In the genomic region with DNA sequence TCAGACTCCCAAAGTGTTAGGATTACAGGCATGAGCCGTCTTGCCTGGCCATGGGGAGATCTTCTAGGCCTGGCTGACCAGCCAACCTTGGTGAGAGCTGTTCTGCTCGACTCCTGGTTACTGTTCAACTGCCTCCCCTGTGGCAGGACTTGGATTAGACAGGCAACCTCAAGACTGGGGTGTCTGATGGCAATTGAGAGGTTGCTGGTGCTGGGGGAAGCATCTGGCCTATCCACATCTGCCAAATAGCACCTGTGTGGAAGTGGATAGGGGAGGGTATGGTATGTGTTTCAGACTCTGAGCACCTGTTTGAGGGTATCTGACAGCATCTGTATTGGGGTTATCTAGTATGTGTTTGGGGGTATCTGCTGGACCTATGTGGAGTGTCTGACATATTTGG, we compare ENCODE assay signal across 13 cellular contexts. TPM values are rescaled to one million over a fixed set of nuclear protein-coding genes. Genes with fewer than 3 reads are reported as not detected.
DNase-seq lines count a peak whose midpoint lies in the region; ATAC-seq and TF ChIP-seq lines count a peak whose summit lies in the region.
"Had no signal": no experiment of that assay in that cellular context is flagged by ENCODE, and none has a peak within 500 bp of the region (broad histone marks: within the 10 kb centered on the region; RNA-seq: fewer than 3 reads in every experiment).

No MANE protein-coding gene starts in this region.

- H3K4me1 ChIP-seq in CD8-positive, alpha-beta T cell (ENCODE audit: insufficient read depth, low read length), result peaks cover 26% of the 10 kb centered on the region
- peaks cover 36% of the 10 kb centered on the region for H3K4me1 ChIP-seq in mucosa of descending colon (ENCODE audit: low read depth)

- peak overlapping the region; percentile 66 for H3K27ac Mint-ChIP-seq in CD8-positive, alpha-beta T cell
- H3K27ac Mint-ChIP-seq in HFFc6 (peak overlapping the region; percentile 9; the same call in 1 of the 2 replicates), nephron (peak overlapping the region; percentile 18 to 68 (median 68))
- H3K27ac Mint-ChIP-seq in activated naive CD8-positive, alpha-beta T cell treated with anti-CD3 and anti-CD28 coated beads for 36 hours, result peak overlapping the region; percentile 85

- POLR2A ChIA-PET in CD8-positive, alpha-beta T cell (lab: Charles Lee), result interaction anchor here (0.6 to 0.9 kb wide), 4 partner anchors 11 to 503 kb away, joined by 3 to 5 read pairs (median 3); no protein-coding TSS in a partner anchor

- H3K27me3 ChIP-seq in CD8-positive, alpha-beta T cell (ENCODE audit: insufficient read depth, low read length), result no peaks in the 10 kb centered on the region
- H3K27me3 ChIP-seq: cardiac muscle cell, SJSA1 had no signal

- H3K4me1 Mint-ChIP-seq in CD8-positive, alpha-beta T cell (ENCODE audit: low read depth), result peaks cover 33% of the 10 kb centered on the region
- peaks cover 30% of the 10 kb centered on the region for H3K4me1 Mint-ChIP-seq in HFFc6 (ENCODE audit: low read depth)
- H3K4me1 Mint-ChIP-seq in activated naive CD8-positive, alpha-beta T cell treated with anti-CD3 and anti-CD28 coated beads for 36 hours, result peaks cover 25% of the 10 kb centered on the region
- H3K4me1 Mint-ChIP-seq in nephron, result peaks cover 14% of the 10 kb centered on the region

- H3K4me3 ChIP-seq in CD8-positive, alpha-beta T cell (ENCODE audit: low read depth, low read length), result no peak overlapping the region
- H3K4me3 ChIP-seq in mucosa of descending colon, result no peak overlapping the region

- no peak for DNase-seq in CD8-positive, alpha-beta T cell
- DNase-seq in HFFc6, result no peak
- no peak for DNase-seq in activated naive CD8-positive, alpha-beta T cell treated with anti-CD3 and anti-CD28 coated beads for 36 hours
- DNase-seq in mucosa of descending colon, result no peak
- no peak for DNase-seq in superior temporal gyrus (ENCODE audit: extremely low spot score)
- DNase-seq in SIG-M5 (lab: John Stamatoyannopoulos, UW), result no peak
- DNase-seq: activated effector memory CD4-positive, alpha-beta T cell treated with Interleukin-2 at 50 U/mL for 16 hours; COR-L47; HCEC 1CT; WERI-Rb-1 had no signal

- no peak for TF ChIP-seq CTCF in CD8-positive, alpha-beta T cell (IDR thresholded peaks at IDR 0.05)
- TF ChIP-seq CTCF in HFFc6 (IDR thresholded peaks at IDR 0.05), result no peak
- TF ChIP-seq CTCF in nephron (IDR thresholded peaks at IDR 0.05; ENCODE audit: unreplicated experiment in 3 of 3), result no peak
- no peak for TF ChIP-seq CTCF in mucosa of descending colon (IDR thresholded peaks at IDR 0.05)

- no peaks in the 10 kb centered on the region for H3K27me3 Mint-ChIP-seq in CD8-positive, alpha-beta T cell (ENCODE audit: low read depth)
- peaks cover 4% of the 10 kb centered on the region for H3K27me3 Mint-ChIP-seq in HFFc6 (ENCODE audit: insufficient read depth)
- no peaks in the 10 kb centered on the region for H3K27me3 Mint-ChIP-seq in activated naive CD8-positive, alpha-beta T cell treated with anti-CD3 and anti-CD28 coated beads for 36 hours
- H3K27me3 Mint-ChIP-seq in nephron (ENCODE audit: low read depth), result no peaks in the 10 kb centered on the region

- H3K36me3 ChIP-seq in CD8-positive, alpha-beta T cell (ENCODE audit: insufficient read depth, low read length), result peaks cover 15% of the 10 kb centered on the region
- H3K36me3 ChIP-seq in mucosa of descending colon (ENCODE audit: low read depth), result no peaks in the 10 kb centered on the region
- H3K36me3 ChIP-seq: cardiac muscle cell, WERI-Rb-1 had no signal

- ATAC-seq in CD8-positive, alpha-beta T cell, result no peak
- no peak for ATAC-seq in mucosa of descending colon

- CTCF ChIA-PET in CD8-positive, alpha-beta T cell (lab: Charles Lee), result interaction anchor here (0.6 to 0.8 kb wide), 2 partner anchors 262 to 291 kb away, joined by 3 to 4 read pairs; no protein-coding TSS in a partner anchor

- no peaks in the 10 kb centered on the region for H3K9me3 ChIP-seq in CD8-positive, alpha-beta T cell (ENCODE audit: low read length)
- no peaks in the 10 kb centered on the region for H3K9me3 ChIP-seq in mucosa of descending colon

- no peaks in the 10 kb centered on the region for H3K9me3 Mint-ChIP-seq in CD8-positive, alpha-beta T cell
- no peaks in the 10 kb centered on the region for H3K9me3 Mint-ChIP-seq in HFFc6
- H3K9me3 Mint-ChIP-seq in activated naive CD8-positive, alpha-beta T cell treated with anti-CD3 and anti-CD28 coated beads for 36 hours, result no peaks in the 10 kb centered on the region
- H3K9me3 Mint-ChIP-seq in nephron, result no peaks in the 10 kb centered on the region

- H3K4me3 Mint-ChIP-seq in CD8-positive, alpha-beta T cell, result peak overlapping the region; percentile 54
- H3K4me3 Mint-ChIP-seq in HFFc6, result peak overlapping the region; percentile 93
- peak overlapping the region; percentile 52 for H3K4me3 Mint-ChIP-seq in activated naive CD8-positive, alpha-beta T cell treated with anti-CD3 and anti-CD28 coated beads for 36 hours
- H3K4me3 Mint-ChIP-seq in nephron, result peak overlapping the region; percentile 91 to 97 (median 95)

- intact Hi-C loops in CD8-positive, alpha-beta T cell (cut with DNase I, micrococcal nuclease), result no loop called here
- intact Hi-C loops in mucosa of descending colon (cut with DNase I, micrococcal nuclease), result no loop called here

- H3K36me3 Mint-ChIP-seq in CD8-positive, alpha-beta T cell, result peaks cover 52% of the 10 kb centered on the region
- H3K36me3 Mint-ChIP-seq in HFFc6 (ENCODE audit: low read depth) (no peaks in the 10 kb centered on the region), nephron (ENCODE audit: low read depth) (peaks cover 3% of the 10 kb centered on the region)
- H3K36me3 Mint-ChIP-seq in activated naive CD8-positive, alpha-beta T cell treated with anti-CD3 and anti-CD28 coated beads for 36 hours, result peaks cover 5% of the 10 kb centered on the region

- no peak overlapping the region for H3K27ac ChIP-seq in CD8-positive, alpha-beta T cell (ENCODE audit: low read depth, low read length)
- H3K27ac ChIP-seq: cardiac muscle cell, WERI-Rb-1 had no signal

RNA-seq across cellular contexts. Expression of a gene that starts 44.7 kb away (rescaled TPM):
- total RNA-seq in CD8-positive, alpha-beta T cell, result 10 to 100 TPM; 78.8 to 81.0 TPM
- 10 to 100 TPM; 32.1 to 39.8 (median 35.7) TPM for total RNA-seq in HFFc6 (2021; fragmentation: NEBNext Ultra II Directional; extraction: Animal tissue kit (Norgen Biotek cat#: 25700))
- total RNA-seq in activated naive CD8-positive, alpha-beta T cell treated with anti-CD3 and anti-CD28 coated beads for 36 hours, result 10 to 100 TPM; 26.3 to 30.8 TPM
- 10 to 100 TPM; 67.8 to 86.8 (median 81.2) TPM for total RNA-seq in mucosa of descending colon

Comparison
In these comparisons a context has a peak if more than half of its experiments do, and no peak if none do; other contexts are left out.
1. H3K27ac Mint-ChIP-seq: peak in every context shown above with its lines; median percentile 85 in activated naive CD8-positive, alpha-beta T cell treated with anti-CD3 and anti-CD28 coated beads for 36 hours; 68 in nephron; 66 in CD8-positive, alpha-beta T cell; 9 in HFFc6.